In genomic region chr1:229973297-229973612, GRCh38 we compare ENCODE assay signal across 17 cellular contexts.
DNase-seq lines count a peak whose midpoint lies in the region; ATAC-seq and TF ChIP-seq lines count a peak whose summit lies in the region.
"Had no signal": no experiment of that assay in that cellular context is flagged by ENCODE, and none has a peak within 500 bp of the region (broad histone marks: within the 10 kb centered on the region; RNA-seq: fewer than 3 reads in every experiment).

No MANE protein-coding gene starts in this region.

- H3K27me3 Mint-ChIP-seq in GM23338 (ENCODE audit: insufficient read depth, low read depth, poor library complexity): no peaks in the 10 kb centered on the region
- no peaks in the 10 kb centered on the region for H3K27me3 Mint-ChIP-seq in endodermal cell (ENCODE audit: insufficient read depth)
- H3K27me3 Mint-ChIP-seq: CD4-positive, alpha-beta T cell had no signal

- H3K4me3 ChIP-seq in GM23338: no peak overlapping the region
- H3K4me3 ChIP-seq in Panc1 (ENCODE audit: low read depth in 2 of 2, low read length in 2 of 2): no peak overlapping the region
- no peak overlapping the region for H3K4me3 ChIP-seq in endodermal cell (ENCODE audit: low read length)
- no peak overlapping the region for H3K4me3 ChIP-seq in neuronal stem cell (ENCODE audit: low read length in 2 of 2)
- H3K4me3 ChIP-seq in heart right ventricle: no peak overlapping the region
- H3K4me3 ChIP-seq: BLaER1 had no signal

- TF ChIP-seq CTCF in GM23338 (conservative IDR thresholded peaks at IDR 0.05; ENCODE audit: low read depth in 2 of 2) (no peak), Panc1 (IDR thresholded peaks at IDR 0.05) (0 out of 2 replicates have a peak, but pooled peaks have one; percentile 11), endodermal cell (conservative IDR thresholded peaks at IDR 0.05) (peak; percentile 22), heart right ventricle (IDR thresholded peaks at IDR 0.05) (no peak)

- H3K79me2 ChIP-seq in GM23338 (replicated peaks; ENCODE audit: insufficient read depth): no peaks in the 10 kb centered on the region

- H3K4me1 Mint-ChIP-seq in GM23338 (no peaks in the 10 kb centered on the region), endodermal cell (no peaks in the 10 kb centered on the region)
- H3K4me1 Mint-ChIP-seq: B cell; CD8-positive, alpha-beta memory T cell; H9 had no signal

- H3K79me1 ChIP-seq in neuronal stem cell (ENCODE audit: low read depth, low read length): no peaks in the 10 kb centered on the region

- H2AFZ ChIP-seq in GM23338 (peak overlapping the region; percentile 98), neuronal stem cell (ENCODE audit: low read length) (no peak overlapping the region)

- H3K4ac ChIP-seq in neuronal stem cell (ENCODE audit: low read length): no peak overlapping the region

- DNase-seq in GM23338 (ENCODE audit: low spot score) (no peak), Panc1 (ENCODE audit: low read depth, low spot score) (no peak), endodermal cell (no peak), neuronal stem cell (ENCODE audit: low spot score) (no peak), MV-4-11 (lab: John Stamatoyannopoulos, UW) (no peak), SHP77 treated with DMSO at 0.1 percent for 48 hours (lab: John Stamatoyannopoulos, UW) (no peak), heart right ventricle (no peak)
- DNase-seq: CD4-positive, alpha-beta T cell; CD8-positive, alpha-beta memory T cell; DMS 273 treated with DMSO at 0.1 percent for 48 hours; DMS79; GF-D8; HFFc6 had no signal

- no peak overlapping the region for H2BK5ac ChIP-seq in neuronal stem cell (ENCODE audit: low read length)

- peak overlapping the region; percentile 49 for H3K14ac ChIP-seq in neuronal stem cell (ENCODE audit: low read length)

- 91 to 100% methylated on average over 4 of the region's 4 CpGs for WGBS in endodermal cell (ENCODE audit: insufficient coverage in 1 of 2, insufficient read length in 1 of 2), 2 experiments
- WGBS in neuronal stem cell (ENCODE audit: extremely low coverage in 2 of 2, insufficient read length in 2 of 2, insufficient replicate concordance in 1 of 2), 2 donors: no CpG with 5 or more reads among the region's 4 CpGs
- WGBS in heart right ventricle, 2 donors: 83 to 89% methylated on average over 4 of the region's 4 CpGs

- H3K9me3 ChIP-seq in Panc1 (ENCODE audit: control insufficient read depth, insufficient read depth, low read depth, low read length) (peaks cover 13% of the 10 kb centered on the region; the same call in 1 of the 2 replicates), endodermal cell (ENCODE audit: control insufficient read depth, low read length) (no peaks in the 10 kb centered on the region), neuronal stem cell (replicated peaks in 1 of 2; ENCODE audit: control insufficient read depth in 2 of 2, insufficient read depth in 1 of 2, low read depth in 1 of 2, low read length in 2 of 2) (peaks cover 2 to 3% of the 10 kb centered on the region in 2 donors), heart right ventricle (peaks cover 0 to 34% (median 14%) of the 10 kb centered on the region in 11 donors)

- no peak overlapping the region for H2BK120ac ChIP-seq in neuronal stem cell (ENCODE audit: low read depth, low read length)

- H3K36me3 ChIP-seq in GM23338 (ENCODE audit: insufficient read depth) (no peaks in the 10 kb centered on the region; the same call in 1 of the 2 replicates), Panc1 (ENCODE audit: control insufficient read depth, insufficient read depth, low read length) (no peaks in the 10 kb centered on the region), endodermal cell (ENCODE audit: control insufficient read depth, insufficient read depth, low read length) (no peaks in the 10 kb centered on the region), neuronal stem cell (replicated peaks in 1 of 2; ENCODE audit: control insufficient read depth in 2 of 2, insufficient read depth in 2 of 2, low read length in 2 of 2) (no peaks in the 10 kb centered on the region), heart right ventricle (no peaks in the 10 kb centered on the region)
- H3K36me3 ChIP-seq: BLaER1 had no signal

- H3K23ac ChIP-seq in neuronal stem cell (ENCODE audit: low read depth, low read length, poor library complexity): no peak overlapping the region

- H3K4me1 ChIP-seq in GM23338 (ENCODE audit: insufficient read depth) (no peaks in the 10 kb centered on the region), Panc1 (ENCODE audit: control insufficient read depth, insufficient read depth, low read length) (no peaks in the 10 kb centered on the region), endodermal cell (ENCODE audit: control insufficient read depth, insufficient read depth, low read length) (no peaks in the 10 kb centered on the region), neuronal stem cell (ENCODE audit: control insufficient read depth in 2 of 2, insufficient read depth in 1 of 2, low read depth in 1 of 2, low read length in 2 of 2) (no peaks in the 10 kb centered on the region), heart right ventricle (no peaks in the 10 kb centered on the region)
- H3K4me1 ChIP-seq: BLaER1 had no signal

- peak overlapping the region; percentile 15 for H3K18ac ChIP-seq in neuronal stem cell (ENCODE audit: low read length)

- no peaks in the 10 kb centered on the region for H3K27me3 ChIP-seq in GM23338 (ENCODE audit: insufficient read depth)
- H3K27me3 ChIP-seq in Panc1 (ENCODE audit: control insufficient read depth, insufficient read depth, low read length): no peaks in the 10 kb centered on the region; the same call in 1 of the 2 replicates
- no peaks in the 10 kb centered on the region for H3K27me3 ChIP-seq in endodermal cell (ENCODE audit: control insufficient read depth, insufficient read depth, low read length, poor library complexity, severe bottlenecking)
- H3K27me3 ChIP-seq in neuronal stem cell (ENCODE audit: control insufficient read depth in 3 of 3, insufficient read depth in 3 of 3, low read depth in 1 of 3, low read length in 3 of 3): no peaks in the 10 kb centered on the region
- peaks cover 0 to 7% (median 0%) of the 10 kb centered on the region in 7 donors for H3K27me3 ChIP-seq in heart right ventricle
- H3K27me3 ChIP-seq: BLaER1 had no signal

- in situ Hi-C loops in Panc1 (cut with HindIII; ENCODE audit: low pct_unique_long_range_greater_than_20kb, low sequenced_read_pairs): no loop called here

- H3K9me3 Mint-ChIP-seq in GM23338 (peaks cover 21% of the 10 kb centered on the region), endodermal cell (peaks cover 26% of the 10 kb centered on the region)
- H3K9me3 Mint-ChIP-seq: HFFc6 had no signal

- no peaks in the 10 kb centered on the region for H3K9me2 ChIP-seq in GM23338 (ENCODE audit: insufficient read depth)

- H2BK12ac ChIP-seq in neuronal stem cell (ENCODE audit: low read length): no peak overlapping the region

- CTCF ChIA-PET in Panc1 (lab: Charles Lee): no interaction called here

- H4K8ac ChIP-seq in neuronal stem cell (ENCODE audit: low read depth, low read length): no peak overlapping the region

- H2BK15ac ChIP-seq in neuronal stem cell (ENCODE audit: low read length): no peak overlapping the region

- POLR2A ChIA-PET in Panc1 (lab: Charles Lee): no interaction called here

- no peak overlapping the region for H2AK5ac ChIP-seq in neuronal stem cell (ENCODE audit: low read depth, low read length)

- no peaks in the 10 kb centered on the region for H4K20me1 ChIP-seq in GM23338 (replicated peaks; ENCODE audit: insufficient read depth)
- H4K20me1 ChIP-seq: BLaER1 had no signal

- ATAC-seq in GM23338 (peak; percentile 65; the same call in 2 of the 3 replicates), Panc1 (no peak), heart right ventricle (no peak)

- H3K27ac ChIP-seq in GM23338 (ENCODE audit: low read depth) (no peak overlapping the region), Panc1 (ENCODE audit: low read length) (no peak overlapping the region), endodermal cell (ENCODE audit: low read depth, low read length) (no peak overlapping the region), neuronal stem cell (replicated peaks; ENCODE audit: low read length) (no peak overlapping the region), heart right ventricle (no peak overlapping the region)
- H3K27ac ChIP-seq: BLaER1, C4-2B had no signal

- BruUV-seq in Panc1 (replicated peaks; lab: Mats Ljungman, UMichigan): no TSS peak

- H3K4me2 ChIP-seq in GM23338 (no peak overlapping the region), neuronal stem cell (ENCODE audit: insufficient read depth, low read length, poor library complexity, severe bottlenecking) (no peak overlapping the region)
- H3K4me2 ChIP-seq: BLaER1 had no signal

- no peak overlapping the region for H4K91ac ChIP-seq in neuronal stem cell (ENCODE audit: low read depth, low read length, poor library complexity)

- no peak overlapping the region for H3K27ac Mint-ChIP-seq in GM23338
- H3K27ac Mint-ChIP-seq in endodermal cell: no peak overlapping the region
- H3K27ac Mint-ChIP-seq: B cell; CD4-positive, alpha-beta T cell; CD8-positive, alpha-beta memory T cell; H9; HFFc6 had no signal

- no peaks in the 10 kb centered on the region for H3F3A ChIP-seq in GM23338 (replicated peaks; ENCODE audit: low read depth)

- intact Hi-C loops in Panc1 (cut with micrococcal nuclease; ENCODE audit: unreplicated experiment): no loop called here
- intact Hi-C loops in heart right ventricle (cut with DNase I): no loop called here

- no peak overlapping the region for H3K4me3 Mint-ChIP-seq in GM23338
- no peak overlapping the region for H3K4me3 Mint-ChIP-seq in endodermal cell
- H3K4me3 Mint-ChIP-seq: B cell; CD4-positive, alpha-beta T cell; CD8-positive, alpha-beta memory T cell; H9; HFFc6 had no signal

- H3K9ac ChIP-seq in endodermal cell (ENCODE audit: extremely low read depth, low read length, poor library complexity, severe bottlenecking) (no peak overlapping the region), neuronal stem cell (ENCODE audit: low read depth, low read length, poor library complexity) (no peak overlapping the region)
- H3K9ac ChIP-seq: BLaER1 had no signal

- H3K36me3 Mint-ChIP-seq in GM23338 (ENCODE audit: low read depth) (no peaks in the 10 kb centered on the region; the same call in 2 of the 3 replicates), endodermal cell (ENCODE audit: low read depth) (no peaks in the 10 kb centered on the region)

TF ChIP-seq in GM23338, 12 proteins besides CTCF, POLR2A, EP300 and RAD21 (continues in another document):
- TF ChIP-seq NANOG (IDR thresholded peaks at IDR 0.05; ENCODE audit: borderline replicate concordance): no peak
- TF ChIP-seq JUNB (IDR thresholded peaks at IDR 0.05; ENCODE audit: unreplicated experiment): no peak

Comparison
In these comparisons a context has a peak if more than half of its experiments do, and no peak if none do; other contexts are left out.
1. CTCF ChIP-seq: peak in Panc1 (single experiment) and endodermal cell (single experiment); none in GM23338 (0 of 2) and heart right ventricle (0 of 9).